Comparison of ENCODE assay signal across 17 cellular contexts in genomic region chr1:185853739-185854138, GRCh38.
DNase-seq lines count a peak whose midpoint lies in the region; TF ChIP-seq lines count a peak whose summit lies in the region.
"Had no signal": no experiment of that assay in that cellular context is flagged by ENCODE, and none has a peak within 500 bp of the region (broad histone marks: within the 10 kb centered on the region; RNA-seq: fewer than 3 reads in every experiment).

No MANE protein-coding gene starts in this region.

- H3K9me3 ChIP-seq in testis (no peaks in the 10 kb centered on the region), prostate gland (no peaks in the 10 kb centered on the region)
- H3K9me3 ChIP-seq: ovary had no signal

- no peaks in the 10 kb centered on the region for H3K36me3 ChIP-seq in testis (ENCODE audit: low read depth, missing control alignments)
- H3K36me3 ChIP-seq in prostate gland = no peaks in the 10 kb centered on the region
- H3K36me3 ChIP-seq: ovary had no signal

- DNase-seq in AG04449 (ENCODE audit: low read depth, low spot score) = peak; percentile 66
- DNase-seq in HFF-Myc (ENCODE audit: extremely low read depth, low read depth) = peak; percentile 76
- peak; percentile 74 for DNase-seq in amniotic stem cell (lab: John Stamatoyannopoulos, UW)
- DNase-seq in fibroblast of villous mesenchyme (ENCODE audit: low read depth) = peak; percentile 76
- DNase-seq in NCI-H748 treated with DMSO at 0.1 percent for 48 hours (lab: John Stamatoyannopoulos, UW) = no peak
- DNase-seq in anterior cingulate cortex (lab: John Stamatoyannopoulos, UW) = no peak
- no peak for DNase-seq in testis
- DNase-seq in prostate gland (ENCODE audit: low spot score) = no peak
- DNase-seq: activated CD4-positive, alpha-beta T cell treated with anti-CD3 and anti-CD28 coated beads, Interleukin-2, amount 50 U/mL, for 1 hour; activated naive CD8-positive, alpha-beta T cell treated with anti-CD3 and anti-CD28 coated beads, Interleukin-2, amount 50 U/mL, for 24 hours; activated T-cell treated with anti-CD3 and anti-CD28 coated beads, Interleukin-2, amount 50 U/mL, for 48 hours; DND-41; effector CD8-positive, alpha-beta T cell; kidney; NCI-H2029; ovary had no signal

- POLR2A ChIA-PET in AG04449 (lab: Yijun Ruan, JAX) = no interaction called here

- H3K27me3 ChIP-seq in testis (no peaks in the 10 kb centered on the region), prostate gland (replicated peaks; ENCODE audit: insufficient read depth) (no peaks in the 10 kb centered on the region)
- H3K27me3 ChIP-seq: ovary had no signal

- 84 to 95% methylated on average over 1 of the region's 1 CpG for WGBS in testis, 2 donors
- 76% methylated on average over 1 of the region's 1 CpG for WGBS in prostate gland

- CTCF ChIA-PET in AG04449 (lab: Yijun Ruan, JAX) = no interaction called here

- no peak overlapping the region for H3K4me3 ChIP-seq in AG04449 (ENCODE audit: low read depth, low read length)
- no peak overlapping the region for H3K4me3 ChIP-seq in HFF-Myc (replicated peaks; ENCODE audit: low read depth, low read length)
- H3K4me3 ChIP-seq in fibroblast of villous mesenchyme (ENCODE audit: low read depth, low read length) = no peak overlapping the region
- H3K4me3 ChIP-seq in testis = no peak overlapping the region
- no peak overlapping the region for H3K4me3 ChIP-seq in prostate gland
- H3K4me3 ChIP-seq: GM23338, ovary had no signal

- no peak overlapping the region for H3K27ac ChIP-seq in testis
- no peak overlapping the region for H3K27ac ChIP-seq in prostate gland
- H3K27ac ChIP-seq: ovary had no signal

- H3K4me1 ChIP-seq in testis (no peaks in the 10 kb centered on the region), prostate gland (replicated peaks) (no peaks in the 10 kb centered on the region)

- intact Hi-C loops in testis (cut with DNase I; ENCODE audit: low total_unique reads) (no loop called here), prostate gland (cut with DNase I) (no loop called here)

- TF ChIP-seq CTCF in AG04449 (IDR thresholded peaks at IDR 0.05; ENCODE audit: insufficient read depth, low read length, missing control alignments) = no peak
- TF ChIP-seq CTCF in HFF-Myc (IDR thresholded peaks at IDR 0.05; ENCODE audit: low read depth, low read length, missing control alignments) = no peak
- no peak for TF ChIP-seq CTCF in fibroblast of villous mesenchyme (IDR thresholded peaks at IDR 0.05; ENCODE audit: insufficient read depth, low read depth, low read length)
- TF ChIP-seq CTCF in testis (IDR thresholded peaks at IDR 0.05) = no peak
- TF ChIP-seq CTCF in prostate gland (IDR thresholded peaks at IDR 0.05) = no peak

- TF ChIP-seq POLR2A in testis (IDR thresholded peaks at IDR 0.05) (no peak), prostate gland (IDR thresholded peaks at IDR 0.05) (no peak)

Comparison
In these comparisons a context has a peak if more than half of its experiments do, and no peak if none do; other contexts are left out.
1. DNase-seq: peak in AG04449 (single experiment), HFF-Myc (single experiment), amniotic stem cell (single experiment) and fibroblast of villous mesenchyme (single experiment); none in NCI-H748 treated with DMSO at 0.1 percent for 48 hours (single experiment), anterior cingulate cortex (0 of 58), testis (single experiment) and prostate gland (single experiment).